Comparison of ENCODE assay signal across 1 cellular context in the genomic region with DNA sequence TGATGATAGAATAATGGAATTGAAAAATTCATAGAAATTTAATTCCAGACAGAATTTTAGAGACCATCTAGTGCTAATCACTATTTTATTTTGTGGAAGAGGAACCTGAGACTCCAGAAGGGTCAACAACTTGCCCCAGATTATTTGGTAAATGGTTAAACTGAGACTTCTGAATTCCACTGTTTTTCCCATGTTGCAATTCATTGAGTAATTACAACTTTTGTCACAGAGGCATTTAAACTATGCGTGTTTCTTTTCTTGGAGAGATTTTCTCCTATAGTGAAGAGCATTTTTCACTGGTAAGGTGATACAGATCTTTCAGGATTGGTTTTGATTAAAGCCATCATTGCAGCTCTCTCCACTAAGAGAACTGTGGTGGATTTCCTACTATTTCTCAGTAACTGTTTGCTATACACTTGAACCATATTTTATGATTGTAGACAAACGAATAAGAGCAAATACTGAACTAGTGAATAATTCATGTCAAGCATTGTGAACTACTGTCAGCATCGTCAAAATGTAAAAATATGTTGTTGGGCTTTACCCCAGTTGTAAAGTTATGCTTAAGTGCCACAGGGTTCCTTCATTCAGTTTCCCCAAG.
TF ChIP-seq lines count a peak whose summit lies in the region.

No MANE protein-coding gene starts in this region.

TF ChIP-seq in WTC11, 78 proteins besides CTCF, POLR2A, EP300 and RAD21 (continued from another document):
- TF ChIP-seq, protein P1, sequence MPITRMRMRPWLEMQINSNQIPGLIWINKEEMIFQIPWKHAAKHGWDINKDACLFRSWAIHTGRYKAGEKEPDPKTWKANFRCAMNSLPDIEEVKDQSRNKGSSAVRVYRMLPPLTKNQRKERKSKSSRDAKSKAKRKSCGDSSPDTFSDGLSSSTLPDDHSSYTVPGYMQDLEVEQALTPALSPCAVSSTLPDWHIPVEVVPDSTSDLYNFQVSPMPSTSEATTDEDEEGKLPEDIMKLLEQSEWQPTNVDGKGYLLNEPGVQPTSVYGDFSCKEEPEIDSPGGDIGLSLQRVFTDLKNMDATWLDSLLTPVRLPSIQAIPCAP (CRISPR knock-in tag; IDR thresholded peaks at IDR 0.05) = no peak
- TF ChIP-seq, protein P2, sequence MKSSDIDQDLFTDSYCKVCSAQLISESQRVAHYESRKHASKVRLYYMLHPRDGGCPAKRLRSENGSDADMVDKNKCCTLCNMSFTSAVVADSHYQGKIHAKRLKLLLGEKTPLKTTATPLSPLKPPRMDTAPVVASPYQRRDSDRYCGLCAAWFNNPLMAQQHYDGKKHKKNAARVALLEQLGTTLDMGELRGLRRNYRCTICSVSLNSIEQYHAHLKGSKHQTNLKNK (CRISPR knock-in tag; IDR thresholded peaks at IDR 0.05) = no peak
- TF ChIP-seq, protein P3, sequence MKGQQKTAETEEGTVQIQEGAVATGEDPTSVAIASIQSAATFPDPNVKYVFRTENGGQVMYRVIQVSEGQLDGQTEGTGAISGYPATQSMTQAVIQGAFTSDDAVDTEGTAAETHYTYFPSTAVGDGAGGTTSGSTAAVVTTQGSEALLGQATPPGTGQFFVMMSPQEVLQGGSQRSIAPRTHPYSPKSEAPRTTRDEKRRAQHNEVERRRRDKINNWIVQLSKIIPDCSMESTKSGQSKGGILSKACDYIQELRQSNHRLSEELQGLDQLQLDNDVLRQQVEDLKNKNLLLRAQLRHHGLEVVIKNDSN (CRISPR knock-in tag; IDR thresholded peaks at IDR 0.05) = no peak
- no peak for TF ChIP-seq ZNF232 (CRISPR knock-in tag; IDR thresholded peaks at IDR 0.05)
- TF ChIP-seq SP1 (CRISPR knock-in tag; conservative IDR thresholded peaks at IDR 0.05) = no peak
- no peak for TF ChIP-seq ZNF416 (CRISPR knock-in tag; IDR thresholded peaks at IDR 0.05)
- TF ChIP-seq NFATC4 (CRISPR knock-in tag; IDR thresholded peaks at IDR 0.05) = no peak
- no peak for TF ChIP-seq HMGA2 (CRISPR knock-in tag; IDR thresholded peaks at IDR 0.05)
- no peak for TF ChIP-seq NR1H2 (CRISPR knock-in tag; IDR thresholded peaks at IDR 0.05)
TF ChIP-seq in WTC11: peak in this region for 0.
